ENCODE assay signal across 8 cellular contexts in the genomic region with DNA sequence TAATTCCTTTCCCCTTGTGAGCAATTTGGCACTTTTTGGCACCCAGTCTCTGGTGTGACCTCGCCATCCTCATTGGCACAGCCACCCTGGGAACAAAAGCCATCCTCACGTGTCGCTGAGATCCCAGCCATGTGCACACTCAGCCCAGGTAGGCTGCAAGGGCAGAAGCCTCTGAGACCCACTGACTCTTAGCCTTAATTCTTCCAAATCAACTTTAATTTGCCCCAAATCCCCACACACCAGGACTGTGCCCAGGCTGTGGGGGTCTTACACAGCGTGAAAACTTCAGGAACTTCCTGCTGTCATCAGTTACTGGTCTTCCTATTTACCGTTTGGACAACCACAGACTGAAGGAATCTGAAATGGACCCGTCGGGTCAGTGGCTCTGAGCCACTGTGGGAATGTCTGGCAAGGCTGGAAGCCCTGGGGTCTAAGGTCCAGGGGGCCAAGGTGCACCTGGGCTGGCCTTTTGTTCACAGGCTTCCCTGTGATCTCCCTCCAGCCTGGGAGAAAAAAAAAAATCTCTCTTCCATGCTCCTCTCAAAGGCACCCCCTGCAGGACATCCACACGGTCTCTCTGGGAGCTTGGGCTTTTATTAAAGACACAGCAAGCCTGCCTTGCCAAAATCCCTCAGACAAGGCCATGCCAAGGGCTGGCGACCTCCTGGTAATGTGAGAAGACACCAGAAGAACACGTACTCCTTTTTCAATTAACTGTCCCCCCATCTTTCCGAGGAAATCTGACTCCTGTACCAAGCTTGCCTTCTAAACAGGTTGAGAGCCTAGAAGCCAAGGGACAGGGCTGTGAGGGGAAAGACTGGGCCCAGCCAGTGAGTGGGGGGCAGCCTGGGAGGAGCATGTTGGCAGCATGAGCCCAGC. TPM values are rescaled to one million over a fixed set of nuclear protein-coding genes. Genes with fewer than 3 reads are reported as not detected.
A peak's percentile ranks its signal among the peaks of the same experiment; 100 is the strongest.
DNase-seq lines count a peak whose midpoint lies in the region; ATAC-seq and TF ChIP-seq lines count a peak whose summit lies in the region.

No MANE protein-coding gene starts in this region.

- H3K27ac ChIP-seq in WERI-Rb-1 (peak overlapping the region; percentile 10; the same call in 1 of the 2 replicates), right atrium auricular region (no peak overlapping the region), testis (no peak overlapping the region)

- 46 to 55% methylated on average over 11 of the region's 11 CpGs for WGBS in testis, 2 donors

- no peak for TF ChIP-seq POLR2A in testis (IDR thresholded peaks at IDR 0.05)

- TF ChIP-seq CTCF in LNCaP clone FGC (IDR thresholded peaks at IDR 0.05; ENCODE audit: control insufficient read depth, extremely low read depth, insufficient read depth) = peak; percentile 41
- TF ChIP-seq CTCF in WERI-Rb-1 (IDR thresholded peaks at IDR 0.05; ENCODE audit: low read depth, low read length) = peak; percentile 80
- peak; percentile 39 to 66 for TF ChIP-seq CTCF in right atrium auricular region (IDR thresholded peaks at IDR 0.05)
- TF ChIP-seq CTCF in testis (IDR thresholded peaks at IDR 0.05) = peak in 2 of 3 experiments; percentile 58 to 63

- H3K4me1 ChIP-seq in right atrium auricular region = peaks cover 0 to 10% of the 10 kb centered on the region in 2 donors
- H3K4me1 ChIP-seq in testis = peaks cover 21% of the 10 kb centered on the region

- intact Hi-C loops in testis (cut with DNase I; ENCODE audit: low total_unique reads) = loop anchor here (5.0 to 10.0 kb wide), 2 partner anchors 81 to 129 kb away; a partner anchor contains a TSS

- DNase-seq in DMS114 treated with DMSO at 0.1 percent for 48 hours (lab: John Stamatoyannopoulos, UW; ENCODE audit: unreplicated experiment) (peak; percentile 17), LNCaP clone FGC (ENCODE audit: low read depth) (peak; percentile 26), WERI-Rb-1 (peak; percentile 90), right atrium auricular region (ENCODE audit: low spot score) (no peak), testis (peak; percentile 84)
- DNase-seq in activated CD4-positive, alpha-beta T cell treated with anti-CD3 and anti-CD28 coated beads, Interleukin-2, amount 50 U/mL, for 48 hours = no peak

- H3K9me3 ChIP-seq in WERI-Rb-1 (ENCODE audit: severe bottlenecking) (no peaks in the 10 kb centered on the region), right atrium auricular region (no peaks in the 10 kb centered on the region), testis (no peaks in the 10 kb centered on the region)

- no peak for ATAC-seq in GM18517 (IDR thresholded peaks at IDR 0.05; ENCODE audit: unreplicated experiment)
- ATAC-seq in HG03045 (IDR thresholded peaks at IDR 0.05; ENCODE audit: unreplicated experiment) = no peak

- no peaks in the 10 kb centered on the region for H3K27me3 ChIP-seq in WERI-Rb-1 (ENCODE audit: insufficient read depth, low read depth, severe bottlenecking)
- no peaks in the 10 kb centered on the region for H3K27me3 ChIP-seq in right atrium auricular region
- no peaks in the 10 kb centered on the region for H3K27me3 ChIP-seq in testis

- H3K36me3 ChIP-seq in WERI-Rb-1 (no peaks in the 10 kb centered on the region), right atrium auricular region (no peaks in the 10 kb centered on the region), testis (ENCODE audit: low read depth, missing control alignments) (no peaks in the 10 kb centered on the region)

- H3K4me3 ChIP-seq in LNCaP clone FGC (ENCODE audit: low read depth, low read length) = no peak overlapping the region
- no peak overlapping the region for H3K4me3 ChIP-seq in WERI-Rb-1 (ENCODE audit: low read depth, low read length)
- no peak overlapping the region for H3K4me3 ChIP-seq in right atrium auricular region
- no peak overlapping the region for H3K4me3 ChIP-seq in testis

RNA-seq across cellular contexts. Expression of a gene that starts 42.1 kb away (rescaled TPM):
- 100 to 1,000 TPM; 145 TPM for total RNA-seq in right atrium auricular region
- 100 to 1,000 TPM; 331 to 431 TPM for total RNA-seq in testis
- polyA plus RNA-seq in testis (ENCODE audit: insufficient read depth, low read depth, low replicate concordance) = 712 TPM

Comparison
In these comparisons a context has a peak if more than half of its experiments do, and no peak if none do; other contexts are left out.
1. DNase-seq: peak in DMS114 treated with DMSO at 0.1 percent for 48 hours (single experiment), LNCaP clone FGC (single experiment), WERI-Rb-1 (single experiment) and testis (single experiment); none in right atrium auricular region (single experiment) and activated CD4-positive, alpha-beta T cell treated with anti-CD3 and anti-CD28 coated beads, Interleukin-2, amount 50 U/mL, for 48 hours (0 of 2).
2. Peak in every context shown above with its lines, with median percentiles within 50 percentile points of each other: CTCF ChIP-seq.